In the genomic region with DNA sequence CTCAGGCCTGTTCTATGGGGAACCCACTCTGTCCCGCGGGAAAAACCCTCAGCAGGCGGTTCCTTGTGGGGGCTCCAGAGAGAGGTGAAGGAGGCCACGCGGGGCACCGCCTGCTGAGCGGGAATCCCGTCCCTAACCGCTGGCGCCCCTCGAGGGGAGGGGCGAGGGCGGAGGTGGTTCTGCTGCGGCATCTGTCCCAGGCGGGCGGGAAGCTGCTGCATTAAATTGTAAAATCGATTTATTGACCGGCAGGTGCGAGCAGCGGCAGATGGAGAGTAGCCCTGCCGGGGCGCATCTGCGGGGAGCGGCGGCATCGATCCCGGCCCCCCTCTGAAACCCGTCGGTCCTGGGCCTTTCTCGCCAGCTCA, we compare ENCODE assay signal across 1 cellular context.
TF ChIP-seq lines count a peak whose summit lies in the region.

No MANE protein-coding gene starts in this region.

TF ChIP-seq in GM12891, 5 proteins besides CTCF, POLR2A, EP300 and RAD21:
- TF ChIP-seq POU2F2 (IDR thresholded peaks at IDR 0.05; ENCODE audit: low read depth, low read length) (no peak), TAF1 (IDR thresholded peaks at IDR 0.05; ENCODE audit: low read depth, low read length) (no peak), PAX5 (IDR thresholded peaks at IDR 0.05; ENCODE audit: insufficient read depth, low read length, severe bottlenecking) (no peak), POLR2AphosphoS5 (IDR thresholded peaks at IDR 0.05; ENCODE audit: low read depth, low read length) (no peak), SPI1 (IDR thresholded peaks at IDR 0.05; ENCODE audit: low read depth, low read length) (no peak)
TF ChIP-seq in GM12891: peak in this region for 0.
